Comparison of ENCODE assay signal across 27 cellular contexts in the genomic region with DNA sequence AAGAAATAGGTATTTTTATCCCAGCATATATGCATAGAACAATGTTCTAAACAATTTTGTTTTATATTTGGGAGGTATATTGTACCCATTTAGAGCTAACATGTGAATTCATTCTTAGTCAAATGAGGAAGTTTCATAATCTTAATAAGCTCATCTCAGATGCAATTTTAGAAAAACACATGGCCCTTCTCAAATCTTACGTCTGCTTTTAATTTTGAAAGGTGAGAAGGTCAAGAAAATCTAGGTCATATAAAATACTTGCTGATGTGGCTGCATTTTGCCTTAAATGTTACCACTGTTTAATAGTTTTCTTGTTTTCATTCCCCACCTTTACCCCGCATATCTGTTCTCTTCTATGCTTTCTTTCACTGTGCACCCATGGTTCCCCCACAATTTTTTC.
"Had no signal": no experiment of that assay in that cellular context is flagged by ENCODE, and none has a peak within 500 bp of the region (broad histone marks: within the 10 kb centered on the region; RNA-seq: fewer than 3 reads in every experiment).

No MANE protein-coding gene starts in this region.

- H3K36me3 Mint-ChIP-seq: activated naive CD8-positive, alpha-beta T cell had no signal

- H3K36me3 ChIP-seq: brain microvascular endothelial cell, cardiac muscle cell had no signal

- H3K27me3 Mint-ChIP-seq: activated CD4-positive, alpha-beta T cell treated with anti-CD3 and anti-CD28 coated beads, Interleukin-2, amount 10 ng/mL, durations not matched to agents 24 days and 14 days; activated naive CD8-positive, alpha-beta T cell had no signal

- H3K27ac Mint-ChIP-seq: activated B cell treated with CpG ODN at 0.5 μM for 24 hours; activated CD4-positive, alpha-beta T cell treated with anti-CD3 and anti-CD28 coated beads, Interleukin-2, amount 10 ng/mL, durations not matched to agents 24 days and 14 days; activated naive CD4-positive, alpha-beta T cell treated with anti-CD3 and anti-CD28 coated beads for 36 hours; activated naive CD8-positive, alpha-beta T cell; activated T-helper 17 cell treated with anti-CD3 and anti-CD28 coated beads, Interleukin-2, amount 50 U/mL, for 72 hours had no signal

- ATAC-seq: activated T-helper 17 cell treated with anti-CD3 and anti-CD28 coated beads, Interleukin-2, amount 50 U/mL, for 72 hours had no signal

- H3K9me3 Mint-ChIP-seq: activated B cell treated with CpG ODN at 0.5 μM for 24 hours; activated CD4-positive, alpha-beta T cell treated with anti-CD3 and anti-CD28 coated beads, Interleukin-2, amount 10 ng/mL, durations not matched to agents 24 days and 14 days; activated T-helper 17 cell treated with anti-CD3 and anti-CD28 coated beads, Interleukin-2, amount 50 U/mL, for 72 hours had no signal

- H3K27me3 ChIP-seq: brain microvascular endothelial cell, cardiac muscle cell had no signal

- H3K4me3 Mint-ChIP-seq: activated B cell treated with CpG ODN at 0.5 μM for 24 hours; activated CD4-positive, alpha-beta T cell treated with anti-CD3 and anti-CD28 coated beads, Interleukin-2, amount 10 ng/mL, durations not matched to agents 24 days and 14 days; activated naive CD4-positive, alpha-beta T cell treated with anti-CD3 and anti-CD28 coated beads for 36 hours; activated naive CD8-positive, alpha-beta T cell; activated T-helper 17 cell treated with anti-CD3 and anti-CD28 coated beads, Interleukin-2, amount 50 U/mL, for 72 hours had no signal

- H3K4me1 Mint-ChIP-seq: activated CD4-positive, alpha-beta T cell treated with anti-CD3 and anti-CD28 coated beads, Interleukin-2, amount 10 ng/mL, durations not matched to agents 24 days and 14 days; activated T-helper 17 cell treated with anti-CD3 and anti-CD28 coated beads, Interleukin-2, amount 50 U/mL, for 72 hours had no signal

- H3K27ac ChIP-seq: brain microvascular endothelial cell, cardiac muscle cell, PC-9 had no signal

- H3K4me3 ChIP-seq: cardiac muscle cell, PC-9 had no signal

- DNase-seq: activated B cell treated with CpG ODN at 0.5 μM for 24 hours; activated CD4-positive, alpha-beta T cell treated with anti-CD3 and anti-CD28 coated beads for 1 hour; activated CD4-positive, alpha-beta T cell treated with anti-CD3 and anti-CD28 coated beads, Interleukin-2, amount 10 ng/mL, durations not matched to agents 24 days and 14 days; activated CD4-positive, alpha-beta T cell treated with anti-CD3 and anti-CD28 coated beads, Interleukin-2, amount 50 U/mL, for 48 hours; activated gamma-delta T cell; activated naive CD4-positive, alpha-beta T cell treated with anti-CD3 and anti-CD28 coated beads for 36 hours; activated T-cell treated with anti-CD3 and anti-CD28 coated beads for 4 hours; activated T-cell treated with anti-CD3 and anti-CD28 coated beads, Interleukin-2, amount 50 U/mL, for 48 hours; brain microvascular endothelial cell; Kasumi-1; KBM-7; NCI-H1092 treated with DMSO at 0.1 percent for 48 hours; NCI-H1417 treated with DMSO at 0.1 percent for 48 hours; NCI-H1694; NCI-H2029; NCI-H2107; NCI-H345; NCI-H510A; NCI-H526 treated with DMSO at 0.1 percent for 48 hours; NCI-H82; PC-9; SHP77 treated with DMSO at 0.1 percent for 48 hours; T-helper 2 cell; T1000 had no signal
